In genomic region chr4:179976777-179977176, GRCh38 we compare ENCODE assay signal across 7 cellular contexts.
"Had no signal": no experiment of that assay in that cellular context is flagged by ENCODE, and none has a peak within 500 bp of the region (broad histone marks: within the 10 kb centered on the region; RNA-seq: fewer than 3 reads in every experiment).

No MANE protein-coding gene starts in this region.

- H3K4me3 ChIP-seq: GM23338 had no signal

- H3K27ac ChIP-seq: HL-60, KMS-11 had no signal

- ATAC-seq: GM23338, HepG2 had no signal

- DNase-seq: H9, HCEC 1CT, KBM-7 had no signal
